In genomic region chr19:30911491-30911890, GRCh38 we compare ENCODE assay signal across 23 cellular contexts.
"Had no signal": no experiment of that assay in that cellular context is flagged by ENCODE, and none has a peak within 500 bp of the region (broad histone marks: within the 10 kb centered on the region; RNA-seq: fewer than 3 reads in every experiment).

No MANE protein-coding gene starts in this region.

- H3K9me3 ChIP-seq: SK-N-SH had no signal

- H3K27ac Mint-ChIP-seq: IgD-negative memory B cell had no signal

- H3K36me3 Mint-ChIP-seq: IgD-negative memory B cell had no signal

- H3K9ac ChIP-seq: KMS-11, SK-N-SH had no signal

- DNase-seq: Kasumi-1, MM.1S, NCI-H1092 treated with DMSO at 0.1 percent for 48 hours, NCI-H1436, NCI-H1694, NCI-H187 treated with DMSO at 0.1 percent for 48 hours, NCI-H2029 treated with DMSO at 0.1 percent for 48 hours, NCI-H2171 treated with DMSO at 0.1 percent for 48 hours, NCI-H2227 treated with DMSO at 0.1 percent for 48 hours, NCI-H446, NCI-H510A, NCI-H524 treated with DMSO at 0.1 percent for 48 hours, NCI-H69, NCI-H774, Right ventricle myocardium superior, RPMI8226, SIG-M5, SK-N-SH, SW 1271 had no signal

- H3K4me3 ChIP-seq: K562 had no signal

- H3K4me2 ChIP-seq: KMS-11, SK-N-SH had no signal

- H3K4me3 Mint-ChIP-seq: IgD-negative memory B cell had no signal

- H3K27ac ChIP-seq: HL-60, KMS-11 had no signal

- H3K9me3 Mint-ChIP-seq: IgD-negative memory B cell had no signal

- H3K4me1 Mint-ChIP-seq: IgD-negative memory B cell had no signal

- ATAC-seq: K562 had no signal
